In genomic region chr9:128635266-128636023, GRCh38 we compare ENCODE assay signal across 8 cellular contexts. TPM values are rescaled to one million over a fixed set of nuclear protein-coding genes. Genes with fewer than 3 reads are reported as not detected.
DNase-seq lines count a peak whose midpoint lies in the region; ATAC-seq and TF ChIP-seq lines count a peak whose summit lies in the region.

No MANE protein-coding gene starts in this region.

- H3K4me1 ChIP-seq in thyroid gland, result peaks cover 27 to 33% of the 10 kb centered on the region in 2 donors

- H3K27ac ChIP-seq in thyroid gland, result peak overlapping the region; percentile 96 to 99 (median 98)

- H3K4me3 ChIP-seq in GM12875 (ENCODE audit: low read depth, low read length), result no peak overlapping the region
- H3K4me3 ChIP-seq in thyroid gland (replicated peaks in 1 of 3), result no peak overlapping the region

- H3K27ac Mint-ChIP-seq in activated naive CD4-positive, alpha-beta T cell treated with anti-CD3 and anti-CD28 coated beads, Interleukin-2, amount 10 ng/mL, durations not matched to agents 7 days and 5 days, result no peak overlapping the region

- H3K9me3 ChIP-seq in thyroid gland, result no peaks in the 10 kb centered on the region

- CTCF ChIA-PET in activated naive CD4-positive, alpha-beta T cell treated with anti-CD3 and anti-CD28 coated beads, Interleukin-2, amount 10 ng/mL, durations not matched to agents 7 days and 5 days (lab: Charles Lee), result interaction anchor here (0.6 to 0.9 kb wide), 2 partner anchors 98 to 284 kb away, joined by 3 read pairs; no protein-coding TSS in a partner anchor

- WGBS in thyroid gland, 2 donors, result 1 to 8% methylated on average over 10 to 12 of the region's 20 CpGs

- intact Hi-C loops in thyroid gland (cut with DNase I), result loop anchor here (10.0 kb wide), 2 partner anchors 49 to 89 kb away; partner anchors contain the start of genes SET and ZDHHC12

- H3K36me3 ChIP-seq in thyroid gland, result peaks cover 31 to 60% of the 10 kb centered on the region in 2 donors

- TF ChIP-seq CTCF in GM12875 (IDR thresholded peaks at IDR 0.05; ENCODE audit: borderline replicate concordance, insufficient read depth, low read depth, low read length) (peak; percentile 32; the same call in 1 of the 2 replicates), thyroid gland (IDR thresholded peaks at IDR 0.05) (peak; percentile 64 to 97 (median 88))

- no peaks in the 10 kb centered on the region for H3K4me1 Mint-ChIP-seq in activated naive CD4-positive, alpha-beta T cell treated with anti-CD3 and anti-CD28 coated beads, Interleukin-2, amount 10 ng/mL, durations not matched to agents 7 days and 5 days

- no peaks in the 10 kb centered on the region for H3K27me3 Mint-ChIP-seq in activated naive CD4-positive, alpha-beta T cell treated with anti-CD3 and anti-CD28 coated beads, Interleukin-2, amount 10 ng/mL, durations not matched to agents 7 days and 5 days

- peak; percentile 83 for ATAC-seq in left lobe of liver
- ATAC-seq in GM18868 (IDR thresholded peaks at IDR 0.05; ENCODE audit: unreplicated experiment), result no peak

- no peaks in the 10 kb centered on the region for H3K9me3 Mint-ChIP-seq in activated naive CD4-positive, alpha-beta T cell treated with anti-CD3 and anti-CD28 coated beads, Interleukin-2, amount 10 ng/mL, durations not matched to agents 7 days and 5 days

- DNase-seq in NCI-H2196 (lab: John Stamatoyannopoulos, UW; ENCODE audit: unreplicated experiment) (peak; percentile 95), cerebellar cortex (ENCODE audit: low spot score) (peak; percentile 67), left lobe of liver (ENCODE audit: low spot score) (peak; percentile 89), thyroid gland (peak; percentile 99)
- no peak for DNase-seq in activated naive CD4-positive, alpha-beta T cell treated with anti-CD3 and anti-CD28 coated beads, Interleukin-2, amount 10 ng/mL, durations not matched to agents 7 days and 5 days
- DNase-seq in effector CD8-positive, alpha-beta T cell (lab: John Stamatoyannopoulos, UW), result no peak

- peaks cover 28% of the 10 kb centered on the region for H3K36me3 Mint-ChIP-seq in activated naive CD4-positive, alpha-beta T cell treated with anti-CD3 and anti-CD28 coated beads, Interleukin-2, amount 10 ng/mL, durations not matched to agents 7 days and 5 days

- no peak overlapping the region for H3K4me3 Mint-ChIP-seq in activated naive CD4-positive, alpha-beta T cell treated with anti-CD3 and anti-CD28 coated beads, Interleukin-2, amount 10 ng/mL, durations not matched to agents 7 days and 5 days

- no peaks in the 10 kb centered on the region for H3K27me3 ChIP-seq in thyroid gland

- TF ChIP-seq POLR2A in thyroid gland (IDR thresholded peaks at IDR 0.05), result peak in 1 of 2 donors; percentile 54

RNA-seq across cellular contexts. Expression of gene DYNC2I2, which starts 21.2 kb away (rescaled TPM):
- total RNA-seq in left lobe of liver, result 24.1 TPM
- total RNA-seq in thyroid gland, result 100 to 1,000 TPM in 2 of 4 donors, 10 to 100 TPM in 2; 86.1 to 179 (median 132) TPM

RNA-seq across cellular contexts. Expression of gene SET, which starts 53.6 kb away (rescaled TPM):
- total RNA-seq in left lobe of liver, result 69.3 TPM
- 100 to 1,000 TPM; 173 to 217 (median 202) TPM for total RNA-seq in thyroid gland

Comparison
In these comparisons a context has a peak if more than half of its experiments do, and no peak if none do; other contexts are left out.
1. DNase-seq: peak in NCI-H2196 (single experiment), cerebellar cortex (single experiment), left lobe of liver (single experiment) and thyroid gland (2 of 2); none in activated naive CD4-positive, alpha-beta T cell treated with anti-CD3 and anti-CD28 coated beads, Interleukin-2, amount 10 ng/mL, durations not matched to agents 7 days and 5 days (single experiment) and effector CD8-positive, alpha-beta T cell (single experiment).